Comparison of ENCODE assay signal across 8 cellular contexts in genomic region chr17:68437979-68438877, GRCh38. TPM values are rescaled to one million over a fixed set of nuclear protein-coding genes. Genes with fewer than 3 reads are reported as not detected.
DNase-seq lines count a peak whose midpoint lies in the region; ATAC-seq lines count a peak whose summit lies in the region.

No MANE protein-coding gene starts in this region.

- peak; percentile 76 for ATAC-seq in activated CD4-positive, alpha-beta T cell treated with anti-CD3 and anti-CD28 coated beads for 36 hours
- ATAC-seq in HG02973 (IDR thresholded peaks at IDR 0.05; ENCODE audit: unreplicated experiment) (peak; percentile 45), naive B cell (ENCODE audit: low read depth in 2 of 2) (peak; percentile 43 to 55)

- CTCF ChIA-PET in activated CD4-positive, alpha-beta T cell treated with anti-CD3 and anti-CD28 coated beads for 36 hours (lab: Charles Lee) = interaction anchor here (1.0 to 13.0 kb wide), 22 partner anchors 8 to 269 kb away, joined by 3 to 112 read pairs (median 8); partner anchors contain the start of genes AMZ2, ARSG and WIPI1

- H3K27ac Mint-ChIP-seq in activated CD4-positive, alpha-beta T cell treated with anti-CD3 and anti-CD28 coated beads for 36 hours = peak overlapping the region; percentile 84
- peak overlapping the region in 5 of 6 donors; percentile 69 to 90 (median 88) for H3K27ac Mint-ChIP-seq in naive B cell

- intact Hi-C loops in activated CD4-positive, alpha-beta T cell treated with anti-CD3 and anti-CD28 coated beads for 36 hours (cut with DNase I, micrococcal nuclease) = loop anchor here (1.0 to 5.0 kb wide), 4 partner anchors 19 to 237 kb away; partner anchors contain the start of gene WIPI1 (in 1 of the 2)

- H3K9me3 Mint-ChIP-seq in activated CD4-positive, alpha-beta T cell treated with anti-CD3 and anti-CD28 coated beads for 36 hours (ENCODE audit: low read depth) = no peaks in the 10 kb centered on the region
- H3K9me3 Mint-ChIP-seq in naive B cell = no peaks in the 10 kb centered on the region

- peak; percentile 63 for DNase-seq in activated CD4-positive, alpha-beta T cell treated with anti-CD3 and anti-CD28 coated beads for 36 hours
- DNase-seq in activated CD4-positive, alpha-beta T cell treated with anti-CD3 and anti-CD28 coated beads, Interleukin-2, amount 50 U/mL, for 4 hours = no peak
- DNase-seq in SW480 (ENCODE audit: low spot score) (peak; percentile 37), dermis blood vessel endothelial cell (peak; percentile 53), naive B cell (peak; percentile 31), NCI-H1417 treated with DMSO at 0.1 percent for 48 hours (lab: John Stamatoyannopoulos, UW) (no peak), ecto neural progenitor cell (ENCODE audit: low spot score) (no peak)

- POLR2A ChIA-PET in activated CD4-positive, alpha-beta T cell treated with anti-CD3 and anti-CD28 coated beads for 36 hours (lab: Charles Lee) = interaction anchor here (1.0 kb wide), 1 partner anchor 147 kb away, joined by 3 read pairs; the partner anchor contains the start of genes ARSG and SLC16A6

- H3K36me3 Mint-ChIP-seq in activated CD4-positive, alpha-beta T cell treated with anti-CD3 and anti-CD28 coated beads for 36 hours (ENCODE audit: low read depth) = no peaks in the 10 kb centered on the region
- no peaks in the 10 kb centered on the region for H3K36me3 Mint-ChIP-seq in naive B cell

- H3K4me3 Mint-ChIP-seq in activated CD4-positive, alpha-beta T cell treated with anti-CD3 and anti-CD28 coated beads for 36 hours = peak overlapping the region; percentile 45
- peak overlapping the region; percentile 19 to 90 (median 75) for H3K4me3 Mint-ChIP-seq in naive B cell

- no peaks in the 10 kb centered on the region for H3K27me3 Mint-ChIP-seq in activated CD4-positive, alpha-beta T cell treated with anti-CD3 and anti-CD28 coated beads for 36 hours
- H3K27me3 Mint-ChIP-seq in naive B cell = no peaks in the 10 kb centered on the region

- H3K4me1 Mint-ChIP-seq in activated CD4-positive, alpha-beta T cell treated with anti-CD3 and anti-CD28 coated beads for 36 hours = peaks cover 46% of the 10 kb centered on the region
- H3K4me1 Mint-ChIP-seq in naive B cell = peaks cover 40 to 60% (median 56%) of the 10 kb centered on the region in 3 donors

RNA-seq across cellular contexts. Expression of gene WIPI1, which starts 19.1 kb away (rescaled TPM):
- 10 to 100 TPM; 14.0 to 17.6 TPM for total RNA-seq in activated CD4-positive, alpha-beta T cell treated with anti-CD3 and anti-CD28 coated beads for 36 hours
- 60.2 and 65.5 TPM in 2 replicates for total RNA-seq in dermis blood vessel endothelial cell
- polyA plus RNA-seq in naive B cell (ENCODE audit: low read depth in 6 of 6) = 1 to 10 TPM in 5 of 6 donors, not detected in 1; 1.4 to 4.6 (median 3.1) TPM

Comparison
In these comparisons a context has a peak if more than half of its experiments do, and no peak if none do; other contexts are left out.
1. DNase-seq: peak in activated CD4-positive, alpha-beta T cell treated with anti-CD3 and anti-CD28 coated beads for 36 hours (single experiment), SW480 (single experiment), dermis blood vessel endothelial cell (single experiment) and naive B cell (single experiment); none in activated CD4-positive, alpha-beta T cell treated with anti-CD3 and anti-CD28 coated beads, Interleukin-2, amount 50 U/mL, for 4 hours (0 of 2), NCI-H1417 treated with DMSO at 0.1 percent for 48 hours (single experiment) and ecto neural progenitor cell (single experiment).
2. Peak in every context shown above with its lines, with median percentiles within 50 percentile points of each other: ATAC-seq.